12 cellular contexts compared by ENCODE assay signal in genomic region chr10:21926949-21927348, GRCh38.
DNase-seq lines count a peak whose midpoint lies in the region; ATAC-seq and TF ChIP-seq lines count a peak whose summit lies in the region.
"Had no signal": no experiment of that assay in that cellular context is flagged by ENCODE, and none has a peak within 500 bp of the region (broad histone marks: within the 10 kb centered on the region; RNA-seq: fewer than 3 reads in every experiment).

No MANE protein-coding gene starts in this region.

- DNase-seq in DMS114 treated with DMSO at 0.1 percent for 48 hours (lab: John Stamatoyannopoulos, UW; ENCODE audit: unreplicated experiment) (peak; percentile 84), M059J (ENCODE audit: low read depth) (peak; percentile 89), choroid plexus epithelial cell (ENCODE audit: low read depth) (peak; percentile 98), left lobe of liver (ENCODE audit: low spot score) (no peak), NCI-H146 (lab: John Stamatoyannopoulos, UW) (no peak), left ventricle myocardium inferior (no peak)
- no peak for DNase-seq in activated T-cell treated with anti-CD3 and anti-CD28 coated beads, Interleukin-2, amount 50 U/mL, for 48 hours
- DNase-seq: activated CD8-positive, alpha-beta T cell treated with anti-CD3 and anti-CD28 coated beads, Interleukin-2, amount 10 ng/mL, durations not matched to agents 7 days and 5 days; H7 had no signal

- peak overlapping the region; percentile 47 to 73 (median 58) for H3K27ac Mint-ChIP-seq in nephron
- H3K27ac Mint-ChIP-seq: activated CD8-positive, alpha-beta T cell treated with anti-CD3 and anti-CD28 coated beads, Interleukin-2, amount 10 ng/mL, durations not matched to agents 7 days and 5 days; dendritic cell treated with granulocyte-macrophage colony-stimulating factor and Interleukin-4, amounts not matched to agents 40 ng/mL and 50 ng/mL, for 4 days had no signal

- H3K27ac ChIP-seq in left ventricle myocardium inferior (replicated peaks), result no peak overlapping the region
- H3K27ac ChIP-seq: KMS-11 had no signal

- no peaks in the 10 kb centered on the region for H3K27me3 ChIP-seq in left ventricle myocardium inferior (ENCODE audit: low read depth)

- no peaks in the 10 kb centered on the region for H3K36me3 Mint-ChIP-seq in nephron (ENCODE audit: low read depth)

- H3K4me3 Mint-ChIP-seq in nephron, result no peak overlapping the region
- H3K4me3 Mint-ChIP-seq: activated CD8-positive, alpha-beta T cell treated with anti-CD3 and anti-CD28 coated beads, Interleukin-2, amount 10 ng/mL, durations not matched to agents 7 days and 5 days; dendritic cell treated with granulocyte-macrophage colony-stimulating factor and Interleukin-4, amounts not matched to agents 40 ng/mL and 50 ng/mL, for 4 days had no signal

- H3K27me3 Mint-ChIP-seq in nephron (ENCODE audit: low read depth), result no peaks in the 10 kb centered on the region
- H3K27me3 Mint-ChIP-seq: dendritic cell treated with granulocyte-macrophage colony-stimulating factor and Interleukin-4, amounts not matched to agents 40 ng/mL and 50 ng/mL, for 4 days had no signal

- H3K4me3 ChIP-seq in choroid plexus epithelial cell (ENCODE audit: low read depth, low read length) (peak overlapping the region; percentile 5), left ventricle myocardium inferior (no peak overlapping the region)

- intact Hi-C loops in left ventricle myocardium inferior (cut with micrococcal nuclease), result no loop called here

- no peaks in the 10 kb centered on the region for H3K36me3 ChIP-seq in left ventricle myocardium inferior

- H3K9me3 Mint-ChIP-seq in nephron, result no peaks in the 10 kb centered on the region
- H3K9me3 Mint-ChIP-seq: dendritic cell treated with granulocyte-macrophage colony-stimulating factor and Interleukin-4, amounts not matched to agents 40 ng/mL and 50 ng/mL, for 4 days had no signal

- no peak for TF ChIP-seq CTCF in choroid plexus epithelial cell (conservative IDR thresholded peaks at IDR 0.05; ENCODE audit: low read depth, low read length)
- no peak for TF ChIP-seq CTCF in nephron (IDR thresholded peaks at IDR 0.05; ENCODE audit: unreplicated experiment in 3 of 3)
- TF ChIP-seq CTCF in left ventricle myocardium inferior (IDR thresholded peaks at IDR 0.05; ENCODE audit: borderline replicate concordance), result no peak

- ATAC-seq in left lobe of liver, result no peak
- ATAC-seq: activated CD8-positive, alpha-beta T cell treated with anti-CD3 and anti-CD28 coated beads, Interleukin-2, amount 10 ng/mL, durations not matched to agents 7 days and 5 days had no signal

- H3K4me1 Mint-ChIP-seq in nephron, result peaks cover 25% of the 10 kb centered on the region

- peaks cover 42% of the 10 kb centered on the region for H3K4me1 ChIP-seq in left ventricle myocardium inferior

- no peaks in the 10 kb centered on the region for H3K9me3 ChIP-seq in left ventricle myocardium inferior (replicated peaks)

Comparison
In these comparisons a context has a peak if more than half of its experiments do, and no peak if none do; other contexts are left out.
1. DNase-seq: peak in DMS114 treated with DMSO at 0.1 percent for 48 hours (single experiment), M059J (single experiment) and choroid plexus epithelial cell (single experiment); none in left lobe of liver (single experiment), activated T-cell treated with anti-CD3 and anti-CD28 coated beads, Interleukin-2, amount 50 U/mL, for 48 hours (0 of 2), NCI-H146 (single experiment) and left ventricle myocardium inferior (single experiment).